Comparison of ENCODE assay signal across 9 cellular contexts in the genomic region with DNA sequence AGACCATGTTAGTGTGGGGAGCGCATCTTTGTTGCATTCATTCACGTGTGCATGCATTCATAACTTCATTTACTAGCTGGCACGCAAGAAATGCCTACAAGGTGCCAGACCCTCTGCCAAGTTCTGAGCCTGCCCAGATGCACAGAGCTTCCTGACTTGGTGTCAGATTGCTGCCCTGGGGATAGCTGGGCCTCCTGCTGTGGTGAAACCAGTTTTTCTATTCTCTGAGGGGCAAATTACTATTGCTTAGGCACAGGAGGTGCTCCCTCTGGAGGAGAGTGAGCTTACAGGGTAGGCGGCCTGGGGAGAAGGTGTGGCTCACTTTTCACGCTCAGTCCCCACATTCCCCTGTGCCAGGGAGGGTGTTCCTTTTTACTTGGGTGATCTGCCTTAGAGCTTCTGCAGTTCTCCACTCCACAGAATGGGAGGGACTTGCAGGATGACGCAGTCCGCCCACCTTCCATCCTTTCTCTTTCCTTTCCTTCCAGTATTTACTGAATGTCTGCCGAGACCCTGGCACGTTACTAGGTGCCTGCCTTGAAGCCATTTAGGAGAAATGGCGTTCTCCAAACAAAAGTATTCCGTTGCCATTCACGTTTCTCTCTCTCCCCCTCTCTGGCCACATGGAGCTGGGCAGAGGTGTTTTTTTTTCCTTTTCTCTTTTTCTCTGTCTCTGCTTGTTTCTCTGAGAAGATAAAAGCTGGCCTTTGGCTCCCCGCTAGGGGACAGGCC. TPM values are rescaled to one million over a fixed set of nuclear protein-coding genes. Genes with fewer than 3 reads are reported as not detected.
DNase-seq lines count a peak whose midpoint lies in the region.
"Had no signal": no experiment of that assay in that cellular context is flagged by ENCODE, and none has a peak within 500 bp of the region (broad histone marks: within the 10 kb centered on the region; RNA-seq: fewer than 3 reads in every experiment).

No MANE protein-coding gene starts in this region.

- H3K27ac ChIP-seq in skeletal muscle tissue (ENCODE audit: low read depth, low read length) = peak overlapping the region; percentile 27
- H3K27ac ChIP-seq: HL-60 had no signal

- peaks cover 18 to 40% (median 31%) of the 10 kb centered on the region in 3 donors for H3K4me1 ChIP-seq in skeletal muscle tissue (ENCODE audit: control insufficient read depth in 3 of 3, insufficient read depth in 3 of 3, low read length in 3 of 3)

- peak overlapping the region; percentile 13 to 35 (median 35) for H3K4me3 ChIP-seq in skeletal muscle tissue (ENCODE audit: low read length in 3 of 3)

- DNase-seq in DMS53 treated with DMSO at 0.1 percent for 48 hours (lab: John Stamatoyannopoulos, UW; ENCODE audit: unreplicated experiment) (peak; percentile 81), NCI-H1417 treated with DMSO at 0.1 percent for 48 hours (lab: John Stamatoyannopoulos, UW) (peak; percentile 19), anterior cingulate cortex (lab: John Stamatoyannopoulos, UW) (peak in 40 of 58 donors; percentile 6 to 64 (median 35)), iPS DF 4.7 (ENCODE audit: extremely low read depth, low spot score) (peak; percentile 89), NOMO-1 treated with dmso at 0.1 percent for 144 hours (lab: John Stamatoyannopoulos, UW; ENCODE audit: unreplicated experiment) (no peak)
- no peak for DNase-seq in stimulated activated naive CD4-positive, alpha-beta T cell treated with Interleukin-2 at 50 U/mL for 16 hours (lab: John Stamatoyannopoulos, UW)
- DNase-seq in activated CD4-positive, CD25-positive, alpha-beta regulatory T cell (lab: John Stamatoyannopoulos, UW) = no peak

- H3K27me3 ChIP-seq in skeletal muscle tissue (ENCODE audit: control insufficient read depth in 3 of 3, insufficient read depth in 3 of 3, low read length in 3 of 3) = no peaks in the 10 kb centered on the region

- no peaks in the 10 kb centered on the region for H3K9me3 ChIP-seq in skeletal muscle tissue (ENCODE audit: control insufficient read depth in 3 of 3, low read length in 3 of 3)

- peak overlapping the region in 2 of 3 donors; percentile 32 to 60 for H3K9ac ChIP-seq in skeletal muscle tissue (ENCODE audit: low read depth in 1 of 3, low read length in 3 of 3)

- H3K36me3 ChIP-seq in skeletal muscle tissue (ENCODE audit: control insufficient read depth in 3 of 3, insufficient read depth in 3 of 3, low read length in 3 of 3) = no peaks in the 10 kb centered on the region

RNA-seq across cellular contexts. Expression of gene CTNNA1, which starts 27.9 kb away (rescaled TPM):
- total RNA-seq in skeletal muscle tissue = 375 TPM

Comparison
In these comparisons a context has a peak if more than half of its experiments do, and no peak if none do; other contexts are left out.
1. DNase-seq: peak in DMS53 treated with DMSO at 0.1 percent for 48 hours (single experiment), NCI-H1417 treated with DMSO at 0.1 percent for 48 hours (single experiment), anterior cingulate cortex (40 of 58) and iPS DF 4.7 (single experiment); none in stimulated activated naive CD4-positive, alpha-beta T cell treated with Interleukin-2 at 50 U/mL for 16 hours (single experiment), NOMO-1 treated with dmso at 0.1 percent for 144 hours (single experiment) and activated CD4-positive, CD25-positive, alpha-beta regulatory T cell (0 of 4).